ENCODE assay signal across 23 cellular contexts in the genomic region with DNA sequence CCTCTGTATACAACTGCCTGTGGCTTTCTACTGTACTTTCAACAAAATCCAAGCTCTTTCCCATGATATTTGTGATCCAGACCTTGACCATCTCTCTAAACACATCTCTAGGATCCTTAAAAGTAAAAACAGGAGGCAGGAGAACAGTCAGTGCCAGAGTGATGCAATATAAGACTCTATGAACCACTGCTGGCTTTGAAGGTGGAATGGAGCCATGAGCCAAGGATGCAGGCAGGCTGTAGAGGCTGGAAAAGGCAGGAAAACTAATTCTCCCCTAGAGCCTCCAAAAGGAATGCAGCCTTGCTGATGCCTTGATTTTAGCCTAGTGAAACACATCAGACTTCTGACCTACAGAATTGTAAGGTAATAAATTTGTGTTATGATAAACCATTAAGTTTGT. TPM values are rescaled to one million over a fixed set of nuclear protein-coding genes. Genes with fewer than 3 reads are reported as not detected.
DNase-seq lines count a peak whose midpoint lies in the region; ATAC-seq and TF ChIP-seq lines count a peak whose summit lies in the region.
"Had no signal": no experiment of that assay in that cellular context is flagged by ENCODE, and none has a peak within 500 bp of the region (broad histone marks: within the 10 kb centered on the region; RNA-seq: fewer than 3 reads in every experiment).

No MANE protein-coding gene starts in this region.

- no peaks in the 10 kb centered on the region for H3K27me3 Mint-ChIP-seq in mesothelial cell of epicardium (ENCODE audit: low read depth)
- H3K27me3 Mint-ChIP-seq: activated naive CD8-positive, alpha-beta T cell; activated T-helper 17 cell treated with anti-CD3 and anti-CD28 coated beads, Interleukin-2, amount 50 U/mL, for 72 hours had no signal

- no peaks in the 10 kb centered on the region for H3K9me3 Mint-ChIP-seq in mesothelial cell of epicardium
- H3K9me3 Mint-ChIP-seq: activated T-helper 17 cell treated with anti-CD3 and anti-CD28 coated beads, Interleukin-2, amount 50 U/mL, for 72 hours; endodermal cell had no signal

- ATAC-seq in GM21723 (IDR thresholded peaks at IDR 0.05; ENCODE audit: unreplicated experiment) = no peak
- ATAC-seq in GM21360 (IDR thresholded peaks at IDR 0.05; ENCODE audit: unreplicated experiment) = no peak
- ATAC-seq: activated T-helper 17 cell treated with anti-CD3 and anti-CD28 coated beads, Interleukin-2, amount 50 U/mL, for 72 hours; SK-N-SH treated with all-trans-retinoic acid at 6 μM for 48 hours had no signal

- H3K27ac Mint-ChIP-seq in mesothelial cell of epicardium = peak overlapping the region; percentile 14
- H3K27ac Mint-ChIP-seq: activated naive CD8-positive, alpha-beta T cell; activated T-helper 17 cell treated with anti-CD3 and anti-CD28 coated beads, Interleukin-2, amount 50 U/mL, for 72 hours; endodermal cell had no signal

- TF ChIP-seq CTCF in AG10803 (conservative IDR thresholded peaks at IDR 0.05; ENCODE audit: low read length) (no peak), mesothelial cell of epicardium (IDR thresholded peaks at IDR 0.05; ENCODE audit: unreplicated experiment) (no peak)

- no peak overlapping the region for H3K4me3 ChIP-seq in AG10803 (ENCODE audit: low read length)
- H3K4me3 ChIP-seq: sigmoid colon, uterus had no signal

- DNase-seq in AG10803 (ENCODE audit: low read depth) (peak; percentile 39), NCI-H69 (lab: John Stamatoyannopoulos, UW) (peak; percentile 18), fibroblast of peridontal ligament (ENCODE audit: extremely low read depth) (peak; percentile 5), mesothelial cell of epicardium (ENCODE audit: low spot score in 2 of 2, unreplicated experiment in 2 of 2) (no peak), cerebellar nuclear complex (lab: John Stamatoyannopoulos, UW) (no peak), islet precursor cell (no peak)
- DNase-seq: activated CD8-positive, alpha-beta memory T cell treated with anti-CD3 and anti-CD28 coated beads, Interleukin-2, amount 50 U/mL, for 4 hours; Calu3; endodermal cell; H7; hippocampal formation; NCI-H187; NCI-H526 treated with DMSO at 0.1 percent for 48 hours; sigmoid colon; WERI-Rb-1 had no signal

- peaks cover 14% of the 10 kb centered on the region for H3K4me1 Mint-ChIP-seq in mesothelial cell of epicardium

- no peak overlapping the region for H3K4me3 Mint-ChIP-seq in mesothelial cell of epicardium
- H3K4me3 Mint-ChIP-seq: activated naive CD8-positive, alpha-beta T cell; activated T-helper 17 cell treated with anti-CD3 and anti-CD28 coated beads, Interleukin-2, amount 50 U/mL, for 72 hours; endodermal cell had no signal

- H3K36me3 Mint-ChIP-seq in mesothelial cell of epicardium = no peaks in the 10 kb centered on the region

RNA-seq across cellular contexts. Expression of a gene that starts 45.5 kb away (rescaled TPM):
- total RNA-seq in mesothelial cell of epicardium = 8.7 to 10.1 TPM (median 9.4 TPM) in 3 replicates
- total RNA-seq: Calu3, HT1080, lung microvascular endothelial cell had no signal

Comparison
In these comparisons a context has a peak if more than half of its experiments do, and no peak if none do; other contexts are left out.
1. DNase-seq: peak in AG10803 (single experiment), NCI-H69 (single experiment) and fibroblast of peridontal ligament (single experiment); none in mesothelial cell of epicardium (0 of 2), cerebellar nuclear complex (0 of 2) and islet precursor cell (single experiment).